ENCODE assay signal across 10 cellular contexts in genomic region chr9:124284940-124285441, GRCh38. TPM values are rescaled to one million over a fixed set of nuclear protein-coding genes. Genes with fewer than 3 reads are reported as not detected.
DNase-seq lines count a peak whose midpoint lies in the region; ATAC-seq and TF ChIP-seq lines count a peak whose summit lies in the region.
"Had no signal": no experiment of that assay in that cellular context is flagged by ENCODE, and none has a peak within 500 bp of the region (broad histone marks: within the 10 kb centered on the region; RNA-seq: fewer than 3 reads in every experiment).

No MANE protein-coding gene starts in this region.

- intact Hi-C loops in dorsolateral prefrontal cortex (cut with DNase I) (no loop called here), left colon (cut with DNase I, micrococcal nuclease) (no loop called here)

- DNase-seq in activated naive CD8-positive, alpha-beta T cell treated with anti-CD3 and anti-CD28 coated beads for 36 hours, result no peak
- DNase-seq in dorsolateral prefrontal cortex (peak in 6 of 10 donors; percentile 10 to 70 (median 64)), myocyte (ENCODE audit: low read depth) (peak; percentile 91), left colon (no peak), HAP-1 (ENCODE audit: low spot score in 2 of 2) (no peak)
- DNase-seq: stimulated activated CD4-positive, alpha-beta T cell treated with anti-CD3 and anti-CD28 coated beads, Interleukin-4, amount 100 ng/mL, for 1 hour had no signal

- no peak for ATAC-seq in left colon
- ATAC-seq in HG03520 (IDR thresholded peaks at IDR 0.05; ENCODE audit: unreplicated experiment), result no peak

- peaks cover 26% of the 10 kb centered on the region for H3K4me1 Mint-ChIP-seq in activated naive CD8-positive, alpha-beta T cell (ENCODE audit: low read depth)
- H3K4me1 Mint-ChIP-seq in activated naive CD8-positive, alpha-beta T cell treated with anti-CD3 and anti-CD28 coated beads for 36 hours, result peaks cover 34% of the 10 kb centered on the region

- peaks cover 1% of the 10 kb centered on the region for H3K27me3 Mint-ChIP-seq in activated naive CD8-positive, alpha-beta T cell
- H3K27me3 Mint-ChIP-seq in activated naive CD8-positive, alpha-beta T cell treated with anti-CD3 and anti-CD28 coated beads for 36 hours, result no peaks in the 10 kb centered on the region

- no peaks in the 10 kb centered on the region for H3K27me3 ChIP-seq in dorsolateral prefrontal cortex
- H3K27me3 ChIP-seq in HAP-1 (ENCODE audit: low read depth), result no peaks in the 10 kb centered on the region

- H3K9me3 Mint-ChIP-seq in activated naive CD8-positive, alpha-beta T cell (ENCODE audit: low read depth), result no peaks in the 10 kb centered on the region
- no peaks in the 10 kb centered on the region for H3K9me3 Mint-ChIP-seq in activated naive CD8-positive, alpha-beta T cell treated with anti-CD3 and anti-CD28 coated beads for 36 hours

- in situ Hi-C loops in HAP-1 (cut with MboI; ENCODE audit: low sequenced_read_pairs), result no loop called here

- H3K4me1 ChIP-seq in urinary bladder (ENCODE audit: insufficient read depth), result no peaks in the 10 kb centered on the region
- H3K4me1 ChIP-seq in HAP-1, result no peaks in the 10 kb centered on the region

- TF ChIP-seq CTCF in dorsolateral prefrontal cortex (IDR thresholded peaks at IDR 0.05 in 54 of 56, conservative IDR thresholded peaks at IDR 0.05 in 2 of 56; ENCODE audit: low read depth in 1 of 56, partially characterized antibody in 56 of 56), result peak in 1 of 56 donors; percentile 10

- H3K4me3 ChIP-seq in dorsolateral prefrontal cortex (peak overlapping the region in 10 of 59 donors; percentile 1 to 34 (median 12)), urinary bladder (ENCODE audit: low read depth, low read length) (no peak overlapping the region), HAP-1 (no peak overlapping the region)

- no peaks in the 10 kb centered on the region for H3K9me3 ChIP-seq in HAP-1

- H3K36me3 ChIP-seq in urinary bladder (ENCODE audit: insufficient read depth), result no peaks in the 10 kb centered on the region
- H3K36me3 ChIP-seq in HAP-1 (replicated peaks), result no peaks in the 10 kb centered on the region; the same call in 1 of the 2 replicates

- H3K27ac ChIP-seq in dorsolateral prefrontal cortex (peak overlapping the region in 58 of 59 donors; percentile 13 to 94 (median 83)), urinary bladder (ENCODE audit: low read depth) (peak overlapping the region; percentile 80)
- H3K27ac ChIP-seq: C4-2B had no signal

- 32% methylated on average over 18 of the region's 18 CpGs for WGBS in urinary bladder

- no peak overlapping the region for H3K27ac Mint-ChIP-seq in activated naive CD8-positive, alpha-beta T cell
- H3K27ac Mint-ChIP-seq in activated naive CD8-positive, alpha-beta T cell treated with anti-CD3 and anti-CD28 coated beads for 36 hours, result no peak overlapping the region

- peak overlapping the region; percentile 22 for H3K4me3 Mint-ChIP-seq in activated naive CD8-positive, alpha-beta T cell
- no peak overlapping the region for H3K4me3 Mint-ChIP-seq in activated naive CD8-positive, alpha-beta T cell treated with anti-CD3 and anti-CD28 coated beads for 36 hours

- H3K36me3 Mint-ChIP-seq in activated naive CD8-positive, alpha-beta T cell, result peaks cover 2% of the 10 kb centered on the region
- no peaks in the 10 kb centered on the region for H3K36me3 Mint-ChIP-seq in activated naive CD8-positive, alpha-beta T cell treated with anti-CD3 and anti-CD28 coated beads for 36 hours

RNA-seq across cellular contexts. Expression of gene NEK6, which starts 27.2 kb away (rescaled TPM):
- 10 to 100 TPM; 18.8 to 19.4 TPM for total RNA-seq in activated naive CD8-positive, alpha-beta T cell treated with anti-CD3 and anti-CD28 coated beads for 36 hours
- total RNA-seq in dorsolateral prefrontal cortex (100 to 1,000 TPM in 3 of 120 experiments, 10 to 100 TPM in 117; 31.2 to 112 (median 51.6) TPM), myocyte (65.6 and 84.7 TPM in 2 replicates), urinary bladder (28.1 TPM), left colon (10 to 100 TPM; 50.7 to 77.7 TPM)
- 124 TPM for polyA plus RNA-seq in myocyte (2012)
- polyA plus RNA-seq in urinary bladder, result 38.3 TPM

Comparison
In these comparisons a context has a peak if more than half of its experiments do, and no peak if none do; other contexts are left out.
1. DNase-seq: peak in dorsolateral prefrontal cortex (6 of 10) and myocyte (single experiment); none in activated naive CD8-positive, alpha-beta T cell treated with anti-CD3 and anti-CD28 coated beads for 36 hours (single experiment), left colon (0 of 2) and HAP-1 (0 of 2).